1 cellular context compared by ENCODE assay signal in genomic region chr5:162240734-162241133, GRCh38.
TF ChIP-seq lines count a peak whose summit lies in the region.

No MANE protein-coding gene starts in this region.

TF ChIP-seq in H1, 55 proteins besides CTCF, POLR2A, EP300 and RAD21:
- TF ChIP-seq NANOG (IDR thresholded peaks at IDR 0.05; ENCODE audit: insufficient read depth, low read depth, low read length, poor library complexity, severe bottlenecking) (no peak), CBX8 (IDR thresholded peaks at IDR 0.05; ENCODE audit: borderline replicate concordance, low read depth, low read length) (no peak), EGR1 (IDR thresholded peaks at IDR 0.05; ENCODE audit: borderline replicate concordance, low read depth, low read length) (no peak), BACH1 (IDR thresholded peaks at IDR 0.05; ENCODE audit: low read length) (no peak), ZNF274 (IDR thresholded peaks at IDR 0.05; ENCODE audit: borderline replicate concordance, extremely low read depth, low read length) (no peak), SIN3A (conservative IDR thresholded peaks at IDR 0.05 in 1 of 2, IDR thresholded peaks at IDR 0.05 in 1 of 2; ENCODE audit: low read depth in 1 of 2, low read length in 2 of 2) (no peak), EZH2 (IDR thresholded peaks at IDR 0.05; ENCODE audit: low read depth, low read length, severe bottlenecking) (no peak), CEBPB (IDR thresholded peaks at IDR 0.05; ENCODE audit: low read depth, low read length) (no peak), E2F6 (IDR thresholded peaks at IDR 0.05) (no peak)
- TF ChIP-seq, protein P1, sequence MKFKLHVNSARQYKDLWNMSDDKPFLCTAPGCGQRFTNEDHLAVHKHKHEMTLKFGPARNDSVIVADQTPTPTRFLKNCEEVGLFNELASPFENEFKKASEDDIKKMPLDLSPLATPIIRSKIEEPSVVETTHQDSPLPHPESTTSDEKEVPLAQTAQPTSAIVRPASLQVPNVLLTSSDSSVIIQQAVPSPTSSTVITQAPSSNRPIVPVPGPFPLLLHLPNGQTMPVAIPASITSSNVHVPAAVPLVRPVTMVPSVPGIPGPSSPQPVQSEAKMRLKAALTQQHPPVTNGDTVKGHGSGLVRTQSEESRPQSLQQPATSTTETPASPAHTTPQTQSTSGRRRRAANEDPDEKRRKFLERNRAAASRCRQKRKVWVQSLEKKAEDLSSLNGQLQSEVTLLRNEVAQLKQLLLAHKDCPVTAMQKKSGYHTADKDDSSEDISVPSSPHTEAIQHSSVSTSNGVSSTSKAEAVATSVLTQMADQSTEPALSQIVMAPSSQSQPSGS (IDR thresholded peaks at IDR 0.05; ENCODE audit: low read length): no peak
- TF ChIP-seq, protein P2, sequence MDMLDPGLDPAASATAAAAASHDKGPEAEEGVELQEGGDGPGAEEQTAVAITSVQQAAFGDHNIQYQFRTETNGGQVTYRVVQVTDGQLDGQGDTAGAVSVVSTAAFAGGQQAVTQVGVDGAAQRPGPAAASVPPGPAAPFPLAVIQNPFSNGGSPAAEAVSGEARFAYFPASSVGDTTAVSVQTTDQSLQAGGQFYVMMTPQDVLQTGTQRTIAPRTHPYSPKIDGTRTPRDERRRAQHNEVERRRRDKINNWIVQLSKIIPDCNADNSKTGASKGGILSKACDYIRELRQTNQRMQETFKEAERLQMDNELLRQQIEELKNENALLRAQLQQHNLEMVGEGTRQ (IDR thresholded peaks at IDR 0.05; ENCODE audit: low read length): no peak
